In genomic region chr3:72301779-72302178, GRCh38 we compare ENCODE assay signal across 15 cellular contexts.
DNase-seq lines count a peak whose midpoint lies in the region; ATAC-seq, FAIRE-seq and TF ChIP-seq lines count a peak whose summit lies in the region.
"Had no signal": no experiment of that assay in that cellular context is flagged by ENCODE, and none has a peak within 500 bp of the region (broad histone marks: within the 10 kb centered on the region; RNA-seq: fewer than 3 reads in every experiment).

No MANE protein-coding gene starts in this region.

- intact Hi-C loops in colonic mucosa (cut with DNase I) (no loop called here), pancreas (cut with DNase I) (no loop called here)

- H3K36me3 ChIP-seq in HEK293 (ENCODE audit: control insufficient read depth in 2 of 2, insufficient read depth in 1 of 2, low read length in 2 of 2) (no peaks in the 10 kb centered on the region), colonic mucosa (no peaks in the 10 kb centered on the region), pancreas (no peaks in the 10 kb centered on the region)

- WGBS in pancreas, 2 donors: 47 to 72% methylated on average over 6 to 8 of the region's 8 CpGs

- CTCF ChIA-PET in HEK293 (lab: Yijun Ruan, JAX): no interaction called here

- H3K27me3 ChIP-seq in colonic mucosa (no peaks in the 10 kb centered on the region), pancreas (no peaks in the 10 kb centered on the region)

- H3K9ac ChIP-seq in colonic mucosa (ENCODE audit: low read depth in 2 of 2, low read length in 2 of 2): no peak overlapping the region

- FAIRE-seq in pancreas (lab: Jason Lieb, UNC): no peak
- FAIRE-seq: HTR-8/SVneo had no signal

- TF ChIP-seq CTCF in HEK293 (tag by site-specific recombination; IDR thresholded peaks at IDR 0.05): no peak
- TF ChIP-seq CTCF in colonic mucosa (IDR thresholded peaks at IDR 0.05): no peak
- no peak for TF ChIP-seq CTCF in pancreas (IDR thresholded peaks at IDR 0.05)

- H3K27ac ChIP-seq in HEK293 (ENCODE audit: extremely low read depth, low read depth, low read length): no peak overlapping the region
- H3K27ac ChIP-seq in colonic mucosa: no peak overlapping the region
- H3K27ac ChIP-seq in pancreas: no peak overlapping the region
- no peak overlapping the region for H3K27ac ChIP-seq in substantia nigra (ENCODE audit: low read depth, low read length, poor library complexity, severe bottlenecking)
- H3K27ac ChIP-seq: HL-60, SK-N-MC had no signal

- no peaks in the 10 kb centered on the region for H3K4me1 ChIP-seq in HEK293 (ENCODE audit: control insufficient read depth, insufficient read depth, low read length)
- H3K4me1 ChIP-seq in colonic mucosa: no peaks in the 10 kb centered on the region
- no peaks in the 10 kb centered on the region for H3K4me1 ChIP-seq in pancreas

- peak; percentile 40 for DNase-seq in NCI-H2196 treated with DMSO at 0.1 percent for 48 hours (lab: John Stamatoyannopoulos, UW; ENCODE audit: unreplicated experiment)
- DNase-seq in colonic mucosa: peak; percentile 30
- DNase-seq in pancreas: peak in 4 of 6 donors; percentile 34 to 76 (median 48)
- no peak for DNase-seq in substantia nigra (lab: John Stamatoyannopoulos, UW)
- DNase-seq in cerebellum (ENCODE audit: low spot score): no peak
- DNase-seq: CD4-positive, CD25-positive, alpha-beta regulatory T cell; DMS79 treated with DMSO at 0.1 percent for 48 hours; HCEC 1CT; NCI-H1417; NCI-H226 had no signal

- no peaks in the 10 kb centered on the region for H3K9me3 ChIP-seq in HEK293 (ENCODE audit: control insufficient read depth, insufficient read depth, low read depth, low read length)
- no peaks in the 10 kb centered on the region for H3K9me3 ChIP-seq in colonic mucosa
- H3K9me3 ChIP-seq in pancreas: no peaks in the 10 kb centered on the region

- peak; percentile 43 to 89 (median 50) for ATAC-seq in pancreas
- no peak for ATAC-seq in GM19395 (IDR thresholded peaks at IDR 0.05; ENCODE audit: unreplicated experiment)

- H3K4me3 ChIP-seq in HEK293 (ENCODE audit: low read depth, low read length) (no peak overlapping the region), colonic mucosa (no peak overlapping the region), pancreas (no peak overlapping the region)
- H3K4me3 ChIP-seq: SK-N-MC had no signal

- POLR2A ChIA-PET in HEK293 (lab: Yijun Ruan, JAX): no interaction called here

TF ChIP-seq in HEK293, 187 proteins besides CTCF, POLR2A, EP300 and RAD21:
- TF ChIP-seq ZNF23 (tag by site-specific recombination; IDR thresholded peaks at IDR 0.05; ENCODE audit: borderline replicate concordance) (no peak), ZNF664 (tag by site-specific recombination; IDR thresholded peaks at IDR 0.05) (peak; percentile 18; the same call in 1 of the 2 replicates)
TF ChIP-seq in HEK293: peak in this region for 1.

Comparison
In these comparisons a context has a peak if more than half of its experiments do, and no peak if none do; other contexts are left out.
1. DNase-seq: peak in NCI-H2196 treated with DMSO at 0.1 percent for 48 hours (single experiment), colonic mucosa (single experiment) and pancreas (4 of 6); none in substantia nigra (0 of 49) and cerebellum (single experiment).